8 cellular contexts compared by ENCODE assay signal in the genomic region with DNA sequence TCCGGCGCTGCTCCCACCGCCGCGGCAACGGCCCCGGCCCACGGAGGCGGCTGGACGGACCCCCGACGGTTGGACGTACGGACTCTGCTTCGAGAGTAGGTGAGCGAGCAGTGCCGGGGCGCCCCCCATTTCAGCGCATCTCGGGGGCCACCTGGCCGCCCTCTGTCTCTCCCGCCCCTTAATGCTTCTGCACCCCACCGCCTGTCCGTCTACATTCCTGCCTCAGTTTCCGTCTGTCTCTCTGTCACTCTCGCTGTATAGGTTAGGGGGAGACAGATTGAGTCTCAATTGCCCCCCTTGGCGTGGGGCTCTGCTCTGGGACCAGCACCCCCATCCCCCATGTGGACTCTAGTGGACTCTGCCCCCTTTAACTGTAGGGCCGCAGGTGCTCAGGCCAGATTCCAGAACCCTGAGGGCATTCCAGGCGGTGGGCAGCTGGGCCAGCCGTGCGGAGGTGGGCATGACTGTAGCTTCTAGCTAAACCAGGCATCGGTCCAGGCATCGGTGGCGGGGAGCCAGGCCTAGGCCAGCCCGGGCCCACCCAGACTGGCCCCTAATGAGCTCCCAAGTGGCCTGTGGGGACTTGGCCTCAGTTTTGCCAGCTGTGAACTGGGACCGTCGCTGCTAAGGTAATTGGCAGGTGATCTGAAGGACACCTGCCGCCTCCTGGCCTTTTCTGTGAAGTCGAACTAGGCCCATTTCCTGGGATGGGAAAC. TPM values are rescaled to one million over a fixed set of nuclear protein-coding genes. Genes with fewer than 3 reads are reported as not detected.
DNase-seq lines count a peak whose midpoint lies in the region; ATAC-seq, FAIRE-seq and TF ChIP-seq lines count a peak whose summit lies in the region.

No MANE protein-coding gene starts in this region.

- DNase-seq in GM12892 (ENCODE audit: insufficient read length) (no peak), T-helper 17 cell (no peak), fibroblast of the aortic adventitia (ENCODE audit: low read depth) (no peak), progenitor cell of endocrine pancreas (ENCODE audit: low spot score, unreplicated experiment) (no peak), cortex of kidney (lab: John Stamatoyannopoulos, UW) (no peak), GM19240 (ENCODE audit: insufficient read length, low spot score) (no peak), NCI-H1105 treated with DMSO at 0.1 percent for 48 hours (lab: John Stamatoyannopoulos, UW) (no peak)

- peak overlapping the region; percentile 80 for H3K4me3 ChIP-seq in fibroblast of the aortic adventitia (ENCODE audit: low read depth, low read length)

- no peaks in the 10 kb centered on the region for H3K36me3 Mint-ChIP-seq in T-helper 17 cell (ENCODE audit: low read depth)
- H3K36me3 Mint-ChIP-seq in progenitor cell of endocrine pancreas (ENCODE audit: insufficient read depth) = no peaks in the 10 kb centered on the region

- peaks cover 18% of the 10 kb centered on the region for H3K4me1 Mint-ChIP-seq in T-helper 17 cell
- peaks cover 2% of the 10 kb centered on the region for H3K4me1 Mint-ChIP-seq in progenitor cell of endocrine pancreas (ENCODE audit: low read depth)

- ATAC-seq in HG02840 (IDR thresholded peaks at IDR 0.05; ENCODE audit: low FRiP score, unreplicated experiment) (peak; percentile 12), T-helper 17 cell (no peak)

- no peaks in the 10 kb centered on the region for H3K27me3 Mint-ChIP-seq in T-helper 17 cell
- H3K27me3 Mint-ChIP-seq in progenitor cell of endocrine pancreas = peaks cover 13% of the 10 kb centered on the region

- H3K9me3 Mint-ChIP-seq in progenitor cell of endocrine pancreas (ENCODE audit: low read depth) = no peaks in the 10 kb centered on the region

- no peak for TF ChIP-seq POLR2A in GM12892 (IDR thresholded peaks at IDR 0.05; ENCODE audit: low read depth, low read length)

- no peaks in the 10 kb centered on the region for H3K9me3 ChIP-seq in T-helper 17 cell (ENCODE audit: control insufficient read depth, low read length, poor library complexity, severe bottlenecking)

- TF ChIP-seq CTCF in fibroblast of the aortic adventitia (IDR thresholded peaks at IDR 0.05; ENCODE audit: insufficient read depth, low read length) = no peak
- TF ChIP-seq CTCF in progenitor cell of endocrine pancreas (IDR thresholded peaks at IDR 0.05; ENCODE audit: unreplicated experiment) = no peak

- H3K4me3 Mint-ChIP-seq in T-helper 17 cell (peak overlapping the region; percentile 96), progenitor cell of endocrine pancreas (ENCODE audit: low read depth) (peak overlapping the region; percentile 74)

- peak; percentile 21 for FAIRE-seq in GM12892 (lab: Jason Lieb, UNC)

- H3K27ac Mint-ChIP-seq in T-helper 17 cell (peak overlapping the region; percentile 100), progenitor cell of endocrine pancreas (no peak overlapping the region)

RNA-seq across cellular contexts. Expression of a gene that starts 0.4 kb away (rescaled TPM):
- polyA plus RNA-seq in GM12892 (2012; ENCODE audit: missing spikeins) = 6.7 TPM
- total RNA-seq in T-helper 17 cell (10 to 100 TPM; 14.9 to 18.3 TPM), fibroblast of the aortic adventitia (ENCODE audit: low replicate concordance) (1.1 and 2.3 TPM in 2 replicates), progenitor cell of endocrine pancreas (7.3 and 8.5 TPM in 2 replicates)

RNA-seq across cellular contexts. Expression of a gene that starts 30.5 kb away (rescaled TPM):
- polyA plus RNA-seq in GM12892 (2012; ENCODE audit: missing spikeins) = 65.7 TPM
- 10 to 100 TPM; 33.9 to 37.9 TPM for total RNA-seq in T-helper 17 cell
- total RNA-seq in fibroblast of the aortic adventitia (ENCODE audit: low replicate concordance) = 61.2 and 112 TPM in 2 replicates
- 42.5 and 45.9 TPM in 2 replicates for total RNA-seq in progenitor cell of endocrine pancreas
